1 cellular context compared by ENCODE assay signal in genomic region chr7:154927624-154928125, GRCh38.
A peak's percentile ranks its signal among the peaks of the same experiment; 100 is the strongest.
TF ChIP-seq lines count a peak whose summit lies in the region.

No MANE protein-coding gene starts in this region.

TF ChIP-seq in IMR-90, 13 proteins besides CTCF, POLR2A, EP300 and RAD21:
- peak; percentile 54; the same call in 1 of the 2 replicates for TF ChIP-seq SMC3 (IDR thresholded peaks at IDR 0.05; ENCODE audit: low read depth, low read length)
- no peak for TF ChIP-seq RCOR1 (IDR thresholded peaks at IDR 0.05; ENCODE audit: insufficient replicate concordance, low read length)
- no peak for TF ChIP-seq ELK1 (IDR thresholded peaks at IDR 0.05; ENCODE audit: borderline replicate concordance, low read depth, low read length)
- no peak for TF ChIP-seq FOS (IDR thresholded peaks at IDR 0.05; ENCODE audit: low read depth, low read length)
- no peak for TF ChIP-seq NFE2L2 (IDR thresholded peaks at IDR 0.05; ENCODE audit: low read depth, low read length)
- peak; percentile 82 for TF ChIP-seq CEBPB (IDR thresholded peaks at IDR 0.05; ENCODE audit: low read depth, low read length)
